Comparison of ENCODE assay signal across 17 cellular contexts in genomic region chr7:81839708-81840359, GRCh38.
DNase-seq lines count a peak whose midpoint lies in the region; ATAC-seq and TF ChIP-seq lines count a peak whose summit lies in the region.
"Had no signal": no experiment of that assay in that cellular context is flagged by ENCODE, and none has a peak within 500 bp of the region (broad histone marks: within the 10 kb centered on the region; RNA-seq: fewer than 3 reads in every experiment).

No MANE protein-coding gene starts in this region.

- no peak for TF ChIP-seq CTCF in GM12865 (IDR thresholded peaks at IDR 0.05; ENCODE audit: insufficient read depth, low read depth, low read length, missing control alignments)

- DNase-seq in GM12865 (ENCODE audit: low read depth) (peak; percentile 72), UCSD-AML1 (lab: John Stamatoyannopoulos, UW; ENCODE audit: unreplicated experiment) (no peak), middle frontal gyrus (ENCODE audit: extremely low spot score, low spot score) (no peak), NCI-H526 treated with DMSO at 0.1 percent for 48 hours (lab: John Stamatoyannopoulos, UW) (no peak), DMS 273 (lab: John Stamatoyannopoulos, UW; ENCODE audit: unreplicated experiment) (no peak)
- DNase-seq: ACHN; aorta; DMS 273 treated with DMSO at 0.1 percent for 48 hours; NCI-H2029; SK-N-SH; stimulated activated CD8-positive, alpha-beta memory T cell treated with anti-CD3 and anti-CD28 coated beads, Interleukin-4, amount 100 ng/mL, for 48 hours; upper lobe of right lung had no signal

- ATAC-seq in GM19438 (IDR thresholded peaks at IDR 0.05; ENCODE audit: low read depth, unreplicated experiment) (peak; percentile 73), HG02852 (IDR thresholded peaks at IDR 0.05; ENCODE audit: unreplicated experiment) (peak; percentile 96), HG03439 (IDR thresholded peaks at IDR 0.05; ENCODE audit: unreplicated experiment) (peak; percentile 91)
- ATAC-seq: HCT116, K562, upper lobe of right lung had no signal

- no peak overlapping the region for H3K4me3 ChIP-seq in GM12865 (ENCODE audit: low read depth, low read length)
- H3K4me3 ChIP-seq: K562, upper lobe of right lung had no signal
